In genomic region chr13:97460004-97460756, GRCh38 we compare ENCODE assay signal across 1 cellular context.
TF ChIP-seq lines count a peak whose summit lies in the region.

No MANE protein-coding gene starts in this region.

TF ChIP-seq in GM23338, 12 proteins besides CTCF, POLR2A, EP300 and RAD21 (continued from another document):
- no peak for TF ChIP-seq REST (IDR thresholded peaks at IDR 0.05; ENCODE audit: unreplicated experiment)
- TF ChIP-seq ZNF331 (CRISPR knock-in tag; IDR thresholded peaks at IDR 0.05; ENCODE audit: low read depth), result no peak
- TF ChIP-seq CREB1 (CRISPR knock-in tag; IDR thresholded peaks at IDR 0.05; ENCODE audit: low read depth), result no peak
- TF ChIP-seq, protein P1, sequence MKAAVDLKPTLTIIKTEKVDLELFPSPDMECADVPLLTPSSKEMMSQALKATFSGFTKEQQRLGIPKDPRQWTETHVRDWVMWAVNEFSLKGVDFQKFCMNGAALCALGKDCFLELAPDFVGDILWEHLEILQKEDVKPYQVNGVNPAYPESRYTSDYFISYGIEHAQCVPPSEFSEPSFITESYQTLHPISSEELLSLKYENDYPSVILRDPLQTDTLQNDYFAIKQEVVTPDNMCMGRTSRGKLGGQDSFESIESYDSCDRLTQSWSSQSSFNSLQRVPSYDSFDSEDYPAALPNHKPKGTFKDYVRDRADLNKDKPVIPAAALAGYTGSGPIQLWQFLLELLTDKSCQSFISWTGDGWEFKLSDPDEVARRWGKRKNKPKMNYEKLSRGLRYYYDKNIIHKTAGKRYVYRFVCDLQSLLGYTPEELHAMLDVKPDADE (IDR thresholded peaks at IDR 0.05), result no peak
